Comparison of ENCODE assay signal across 14 cellular contexts in the genomic region with DNA sequence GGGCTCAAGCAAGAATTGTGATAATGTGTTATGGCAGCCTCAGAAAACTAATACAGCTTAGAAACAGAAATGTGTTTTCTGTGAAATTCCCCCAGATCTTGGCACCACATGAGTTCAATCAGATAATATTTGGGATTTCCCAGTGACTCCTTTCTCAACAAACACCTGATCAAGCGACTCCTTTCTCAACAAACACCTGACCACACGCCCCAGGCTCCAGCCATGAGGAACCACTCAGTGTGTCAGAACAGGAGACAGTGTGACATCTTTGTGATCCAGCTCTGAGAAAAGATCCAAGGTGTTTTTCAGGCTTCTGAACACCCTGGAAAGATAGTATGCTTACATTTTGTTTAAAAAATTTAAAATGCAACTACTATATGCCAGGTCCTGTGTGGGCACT. TPM values are rescaled to one million over a fixed set of nuclear protein-coding genes. Genes with fewer than 3 reads are reported as not detected.
A peak's percentile ranks its signal among the peaks of the same experiment; 100 is the strongest.
DNase-seq lines count a peak whose midpoint lies in the region; ATAC-seq lines count a peak whose summit lies in the region.
"Had no signal": no experiment of that assay in that cellular context is flagged by ENCODE, and none has a peak within 500 bp of the region (broad histone marks: within the 10 kb centered on the region; RNA-seq: fewer than 3 reads in every experiment).

No MANE protein-coding gene starts in this region.

- no peak overlapping the region for H3K4me3 ChIP-seq in HUES48 (ENCODE audit: low read depth, low read length)
- H3K4me3 ChIP-seq: MG63 had no signal

- peaks cover 23% of the 10 kb centered on the region for H3K4me1 ChIP-seq in HUES48 (ENCODE audit: control insufficient read depth, insufficient read depth, low read length)

- no peaks in the 10 kb centered on the region for H3K36me3 ChIP-seq in HUES48 (ENCODE audit: control insufficient read depth, insufficient read depth, low read length)
- H3K36me3 ChIP-seq: left lung, MG63, spleen, tibial nerve had no signal

- CTCF ChIA-PET in activated CD8-positive, alpha-beta memory T cell treated with anti-CD3 and anti-CD28 coated beads, Interleukin-2, amount 10 ng/mL, durations not matched to agents 7 days and 5 days (lab: Charles Lee): interaction anchor here (1.0 to 4.9 kb wide), 3 partner anchors 9 to 396 kb away, joined by 3 to 52 read pairs (median 6); no protein-coding TSS in a partner anchor

- H3K36me3 Mint-ChIP-seq in activated CD8-positive, alpha-beta memory T cell treated with anti-CD3 and anti-CD28 coated beads, Interleukin-2, amount 10 ng/mL, durations not matched to agents 7 days and 5 days: peaks cover 2% of the 10 kb centered on the region
- peaks cover 9% of the 10 kb centered on the region for H3K36me3 Mint-ChIP-seq in stimulated activated effector memory CD8-positive, alpha-beta T cell treated with anti-CD3 and anti-CD28 coated beads, Interleukin-12 subunit alpha, Interleukin-12 subunit beta, amount 100 ng/mL, for 72 hours

- H3K27ac ChIP-seq in HUES48 (ENCODE audit: low read depth, low read length): peak overlapping the region; percentile 31
- H3K27ac ChIP-seq in epithelial cell of prostate: peak overlapping the region; percentile 86
- H3K27ac ChIP-seq in caudate nucleus (ENCODE audit: low read depth, low read length): no peak overlapping the region

- no peaks in the 10 kb centered on the region for H3K27me3 Mint-ChIP-seq in activated CD8-positive, alpha-beta memory T cell treated with anti-CD3 and anti-CD28 coated beads, Interleukin-2, amount 10 ng/mL, durations not matched to agents 7 days and 5 days

- no peak overlapping the region for H3K4me3 Mint-ChIP-seq in activated CD8-positive, alpha-beta memory T cell treated with anti-CD3 and anti-CD28 coated beads, Interleukin-2, amount 10 ng/mL, durations not matched to agents 7 days and 5 days
- H3K4me3 Mint-ChIP-seq in stimulated activated effector memory CD8-positive, alpha-beta T cell treated with anti-CD3 and anti-CD28 coated beads, Interleukin-12 subunit alpha, Interleukin-12 subunit beta, amount 100 ng/mL, for 72 hours: no peak overlapping the region

- no peak overlapping the region for H3K27ac Mint-ChIP-seq in activated CD8-positive, alpha-beta memory T cell treated with anti-CD3 and anti-CD28 coated beads, Interleukin-2, amount 10 ng/mL, durations not matched to agents 7 days and 5 days
- H3K27ac Mint-ChIP-seq in stimulated activated effector memory CD8-positive, alpha-beta T cell treated with anti-CD3 and anti-CD28 coated beads, Interleukin-12 subunit alpha, Interleukin-12 subunit beta, amount 100 ng/mL, for 72 hours: peak overlapping the region; percentile 70

- no peak overlapping the region for H3K9ac ChIP-seq in HUES48 (ENCODE audit: low read depth, low read length)

- H3K4me1 Mint-ChIP-seq in activated CD8-positive, alpha-beta memory T cell treated with anti-CD3 and anti-CD28 coated beads, Interleukin-2, amount 10 ng/mL, durations not matched to agents 7 days and 5 days: peaks cover 9% of the 10 kb centered on the region
- peaks cover 7% of the 10 kb centered on the region for H3K4me1 Mint-ChIP-seq in stimulated activated effector memory CD8-positive, alpha-beta T cell treated with anti-CD3 and anti-CD28 coated beads, Interleukin-12 subunit alpha, Interleukin-12 subunit beta, amount 100 ng/mL, for 72 hours

- H3K9me3 Mint-ChIP-seq in activated CD8-positive, alpha-beta memory T cell treated with anti-CD3 and anti-CD28 coated beads, Interleukin-2, amount 10 ng/mL, durations not matched to agents 7 days and 5 days (ENCODE audit: low read depth): no peaks in the 10 kb centered on the region
- H3K9me3 Mint-ChIP-seq in stimulated activated effector memory CD8-positive, alpha-beta T cell treated with anti-CD3 and anti-CD28 coated beads, Interleukin-12 subunit alpha, Interleukin-12 subunit beta, amount 100 ng/mL, for 72 hours: no peaks in the 10 kb centered on the region
- H3K9me3 Mint-ChIP-seq: H9 had no signal

- peaks cover 2% of the 10 kb centered on the region; the same call in 1 of the 2 replicates for H3K27me3 ChIP-seq in HUES48 (ENCODE audit: control insufficient read depth, insufficient read depth, low read length)
- H3K27me3 ChIP-seq: left lung, MG63, spleen, tibial nerve had no signal

- H3K9me3 ChIP-seq in HUES48 (ENCODE audit: control insufficient read depth, insufficient read depth, low read length): no peaks in the 10 kb centered on the region
- H3K9me3 ChIP-seq: left lung, MG63, spleen, tibial nerve had no signal

- DNase-seq in activated CD8-positive, alpha-beta memory T cell treated with anti-CD3 and anti-CD28 coated beads, Interleukin-2, amount 10 ng/mL, durations not matched to agents 7 days and 5 days: peak; percentile 21
- no peak for DNase-seq in activated CD8-positive, alpha-beta memory T cell treated with anti-CD3 and anti-CD28 coated beads for 24 hours
- no peak for DNase-seq in epithelial cell of prostate (ENCODE audit: low read depth, low spot score)
- DNase-seq in stimulated activated effector memory CD8-positive, alpha-beta T cell treated with anti-CD3 and anti-CD28 coated beads, Interleukin-12 subunit alpha, Interleukin-12 subunit beta, amount 100 ng/mL, for 72 hours (ENCODE audit: low spot score in 2 of 2): no peak
- no peak for DNase-seq in GOT3 (lab: John Stamatoyannopoulos, UW)
- DNase-seq in caudate nucleus (lab: John Stamatoyannopoulos, UW): no peak
- DNase-seq: activated CD4-positive, alpha-beta T cell treated with anti-CD3 and anti-CD28 coated beads for 48 hours; H9; left lung; MG63; spleen had no signal

- no peak for ATAC-seq in activated CD8-positive, alpha-beta memory T cell treated with anti-CD3 and anti-CD28 coated beads, Interleukin-2, amount 10 ng/mL, durations not matched to agents 7 days and 5 days
- no peak for ATAC-seq in stimulated activated effector memory CD8-positive, alpha-beta T cell treated with anti-CD3 and anti-CD28 coated beads, Interleukin-12 subunit alpha, Interleukin-12 subunit beta, amount 100 ng/mL, for 72 hours
- ATAC-seq in HG03439 (IDR thresholded peaks at IDR 0.05; ENCODE audit: unreplicated experiment): no peak
- ATAC-seq: left lung had no signal

RNA-seq across cellular contexts. Expression of gene UVRAG, which starts 1.9 kb away (rescaled TPM):
- total RNA-seq in activated CD8-positive, alpha-beta memory T cell treated with anti-CD3 and anti-CD28 coated beads, Interleukin-2, amount 10 ng/mL, durations not matched to agents 7 days and 5 days: 10 to 100 TPM; 17.4 to 25.5 TPM

RNA-seq across cellular contexts. Expression of gene DGAT2, which starts 44.5 kb away (rescaled TPM):
- total RNA-seq in activated CD8-positive, alpha-beta memory T cell treated with anti-CD3 and anti-CD28 coated beads, Interleukin-2, amount 10 ng/mL, durations not matched to agents 7 days and 5 days: 1 to 10 TPM; 1.5 to 1.8 TPM
